In genomic region chr4:148265627-148266026, GRCh38 we compare ENCODE assay signal across 25 cellular contexts.
"Had no signal": no experiment of that assay in that cellular context is flagged by ENCODE, and none has a peak within 500 bp of the region (broad histone marks: within the 10 kb centered on the region; RNA-seq: fewer than 3 reads in every experiment).

No MANE protein-coding gene starts in this region.

- H3K4me1 ChIP-seq: Peyer's patch, SJCRH30 had no signal

- H3K36me3 ChIP-seq: brain microvascular endothelial cell, cardiac muscle cell, Peyer's patch, SJCRH30, WERI-Rb-1 had no signal

- H3K9me3 Mint-ChIP-seq: activated naive CD4-positive, alpha-beta T cell treated with anti-CD3 and anti-CD28 coated beads, Interleukin-2, amount 10 ng/mL, durations not matched to agents 7 days and 5 days; activated naive CD8-positive, alpha-beta T cell treated with anti-CD3 and anti-CD28 coated beads for 36 hours; activated T-helper 2 cell treated with anti-CD3 and anti-CD28 coated beads, Interferon-gamma antibody, Interleukin-2, Interleukin-4, amounts not matched to agents 10 μg/mL and 5 μg/mL and 100 μg/mL, durations not matched to agents 14 hours and 24 hours and 36 hours had no signal

- H3K27me3 Mint-ChIP-seq: activated CD4-positive, alpha-beta memory T cell treated with anti-CD3 and anti-CD28 coated beads, Interleukin-2, amount 10 ng/mL, durations not matched to agents 7 days and 5 days; activated CD4-positive, alpha-beta T cell treated with anti-CD3 and anti-CD28 coated beads for 36 hours; activated naive CD4-positive, alpha-beta T cell treated with anti-CD3 and anti-CD28 coated beads, Interleukin-2, amount 10 ng/mL, durations not matched to agents 7 days and 5 days; activated naive CD8-positive, alpha-beta T cell treated with anti-CD3 and anti-CD28 coated beads for 36 hours had no signal

- ATAC-seq: activated CD4-positive, alpha-beta T cell treated with anti-CD3 and anti-CD28 coated beads for 36 hours; activated T-cell treated with anti-CD3 and anti-CD28 coated beads, Interleukin-2, amount 50 U/mL, for 72 hours had no signal

- H3K9me2 ChIP-seq: SK-N-SH had no signal

- H3K27ac ChIP-seq: brain microvascular endothelial cell, cardiac muscle cell, Peyer's patch, RWPE1, SJCRH30, WERI-Rb-1 had no signal

- H3K36me3 Mint-ChIP-seq: activated naive CD4-positive, alpha-beta T cell treated with anti-CD3 and anti-CD28 coated beads, Interleukin-2, amount 10 ng/mL, durations not matched to agents 7 days and 5 days had no signal

- H3K4me3 Mint-ChIP-seq: activated CD4-positive, alpha-beta memory T cell treated with anti-CD3 and anti-CD28 coated beads, Interleukin-2, amount 10 ng/mL, durations not matched to agents 7 days and 5 days; activated CD4-positive, alpha-beta T cell treated with anti-CD3 and anti-CD28 coated beads for 36 hours; activated naive CD4-positive, alpha-beta T cell treated with anti-CD3 and anti-CD28 coated beads, Interleukin-2, amount 10 ng/mL, durations not matched to agents 7 days and 5 days; activated naive CD8-positive, alpha-beta T cell treated with anti-CD3 and anti-CD28 coated beads for 36 hours; activated T-cell treated with anti-CD3 and anti-CD28 coated beads, Interleukin-2, amount 50 U/mL, for 72 hours had no signal

- H3K27ac Mint-ChIP-seq: activated CD4-positive, alpha-beta memory T cell treated with anti-CD3 and anti-CD28 coated beads, Interleukin-2, amount 10 ng/mL, durations not matched to agents 7 days and 5 days; activated CD4-positive, alpha-beta T cell treated with anti-CD3 and anti-CD28 coated beads for 36 hours; activated naive CD4-positive, alpha-beta T cell treated with anti-CD3 and anti-CD28 coated beads, Interleukin-2, amount 10 ng/mL, durations not matched to agents 7 days and 5 days; activated naive CD8-positive, alpha-beta T cell treated with anti-CD3 and anti-CD28 coated beads for 36 hours; activated T-cell treated with anti-CD3 and anti-CD28 coated beads, Interleukin-2, amount 50 U/mL, for 72 hours; activated T-helper 2 cell treated with anti-CD3 and anti-CD28 coated beads, Interferon-gamma antibody, Interleukin-2, Interleukin-4, amounts not matched to agents 10 μg/mL and 5 μg/mL and 100 μg/mL, durations not matched to agents 14 hours and 24 hours and 36 hours had no signal

- DNase-seq: activated CD4-positive, alpha-beta memory T cell treated with anti-CD3 and anti-CD28 coated beads, Interleukin-2, amount 10 ng/mL, durations not matched to agents 7 days and 5 days; activated CD4-positive, alpha-beta T cell treated with anti-CD3 and anti-CD28 coated beads for 36 hours; activated CD4-positive, alpha-beta T cell treated with anti-CD3 and anti-CD28 coated beads, Interleukin-2, amount 50 U/mL, for 1 hour; activated gamma-delta T cell treated with Interleukin-2 at 50 U/mL for 16 hours; activated naive CD4-positive, alpha-beta T cell treated with anti-CD3 and anti-CD28 coated beads, Interleukin-2, amount 10 ng/mL, durations not matched to agents 7 days and 5 days; activated naive CD8-positive, alpha-beta T cell treated with anti-CD3 and anti-CD28 coated beads for 36 hours; activated T-cell treated with anti-CD3 and anti-CD28 coated beads for 4 hours; activated T-cell treated with anti-CD3 and anti-CD28 coated beads, Interleukin-2, amount 50 U/mL, for 72 hours; brain microvascular endothelial cell; Kasumi-1; NCI-H1048; NCI-H146; NCI-H187 treated with DMSO at 0.1 percent for 48 hours; NCI-H2081 treated with DMSO at 0.1 percent for 48 hours; NCI-H446; NCI-H524; Peyer's patch; Right ventricle myocardium superior; SJCRH30; SK-N-SH; T-helper 1 cell; WERI-Rb-1 had no signal

- H3K4me2 ChIP-seq: SK-N-SH had no signal

- H3K27me3 ChIP-seq: brain microvascular endothelial cell, cardiac muscle cell, Peyer's patch, SJCRH30 had no signal

- H3K9me3 ChIP-seq: Peyer's patch, SJCRH30, SK-N-SH had no signal

- H3K4me1 Mint-ChIP-seq: activated CD4-positive, alpha-beta memory T cell treated with anti-CD3 and anti-CD28 coated beads, Interleukin-2, amount 10 ng/mL, durations not matched to agents 7 days and 5 days; activated naive CD4-positive, alpha-beta T cell treated with anti-CD3 and anti-CD28 coated beads, Interleukin-2, amount 10 ng/mL, durations not matched to agents 7 days and 5 days had no signal

- H3K4me3 ChIP-seq: cardiac muscle cell, Peyer's patch, SJCRH30 had no signal
